In the genomic region with DNA sequence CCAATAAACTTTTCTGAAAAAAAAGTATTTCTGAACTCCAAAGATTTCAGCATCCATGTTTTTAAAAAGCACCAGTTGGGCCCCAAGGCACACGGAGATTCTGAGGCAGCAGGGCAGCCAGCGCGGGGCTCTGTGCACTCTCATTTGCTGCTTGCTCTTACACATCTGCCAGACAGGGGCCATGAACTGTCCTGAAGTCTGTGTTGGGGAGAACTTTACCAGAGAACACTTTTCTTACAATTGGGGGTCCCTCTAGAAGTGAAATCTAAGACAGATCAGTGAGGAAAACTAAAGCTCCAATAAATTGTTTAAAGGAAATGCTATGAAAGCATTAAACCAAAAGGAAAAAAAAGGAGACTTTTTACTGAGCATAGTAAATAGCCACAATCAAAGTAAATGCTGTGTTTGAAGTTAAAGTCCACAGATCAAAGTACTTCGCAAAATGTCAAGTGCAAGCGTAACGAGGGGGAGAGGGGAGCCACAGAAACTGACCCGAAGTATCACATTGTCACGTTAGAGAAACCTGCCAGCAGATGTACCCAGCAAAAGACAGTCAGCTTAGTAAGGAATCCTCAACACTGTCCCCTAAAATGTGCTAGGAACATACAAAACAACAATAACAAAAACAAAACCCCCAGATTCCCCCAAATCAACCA, we compare ENCODE assay signal across 12 cellular contexts. TPM values are rescaled to one million over a fixed set of nuclear protein-coding genes. Genes with fewer than 3 reads are reported as not detected.
DNase-seq lines count a peak whose midpoint lies in the region; TF ChIP-seq lines count a peak whose summit lies in the region.
"Had no signal": no experiment of that assay in that cellular context is flagged by ENCODE, and none has a peak within 500 bp of the region (broad histone marks: within the 10 kb centered on the region; RNA-seq: fewer than 3 reads in every experiment).

No MANE protein-coding gene starts in this region.

- no peaks in the 10 kb centered on the region for H3K9me3 ChIP-seq in PC-9 (ENCODE audit: insufficient read depth, low read depth)
- H3K9me3 ChIP-seq in thyroid gland: no peaks in the 10 kb centered on the region

- TF ChIP-seq POLR2A in thyroid gland (IDR thresholded peaks at IDR 0.05): no peak

- H3K4me3 Mint-ChIP-seq in endothelial cell (ENCODE audit: unreplicated experiment): peak overlapping the region; percentile 65
- H3K4me3 Mint-ChIP-seq: stimulated activated effector memory CD8-positive, alpha-beta T cell treated with anti-CD3 and anti-CD28 coated beads, Interleukin-12 subunit alpha, Interleukin-12 subunit beta, amount 100 ng/mL, for 72 hours had no signal

- H3K4me1 Mint-ChIP-seq in endothelial cell (ENCODE audit: unreplicated experiment): peaks cover 37% of the 10 kb centered on the region
- H3K4me1 Mint-ChIP-seq: stimulated activated effector memory CD8-positive, alpha-beta T cell treated with anti-CD3 and anti-CD28 coated beads, Interleukin-12 subunit alpha, Interleukin-12 subunit beta, amount 100 ng/mL, for 72 hours had no signal

- H3K9me2 ChIP-seq in PC-9 (ENCODE audit: insufficient read depth): no peaks in the 10 kb centered on the region

- H3K9ac ChIP-seq in mesendoderm (ENCODE audit: low read length): no peak overlapping the region

- H3K4me2 ChIP-seq in PC-9: peak overlapping the region; percentile 62; the same call in 1 of the 2 replicates
- peak overlapping the region; percentile 12 for H3K4me2 ChIP-seq in mesendoderm (ENCODE audit: low read length)

- BruUV-seq in PC-9 (replicated peaks; lab: Mats Ljungman, UMichigan): TSS peak; percentile 20

- H2BK120ac ChIP-seq in mesendoderm (ENCODE audit: low read depth, low read length): no peak overlapping the region

- no peaks in the 10 kb centered on the region for H3K9me3 Mint-ChIP-seq in endothelial cell (ENCODE audit: unreplicated experiment)

- H3K27me3 Mint-ChIP-seq in endothelial cell (ENCODE audit: unreplicated experiment): no peaks in the 10 kb centered on the region

- no peak overlapping the region for H2AFZ ChIP-seq in PC-9

- no peak overlapping the region for H3K56ac ChIP-seq in mesendoderm (ENCODE audit: low read length)

- H3K4me3 ChIP-seq in PC-9 (no peak overlapping the region), mesendoderm (ENCODE audit: low read length) (no peak overlapping the region), thyroid gland (replicated peaks in 1 of 3) (peak overlapping the region in 2 of 3 donors; percentile 5 to 7)

- no peaks in the 10 kb centered on the region for H4K20me1 ChIP-seq in PC-9 (ENCODE audit: insufficient read depth)

- no peaks in the 10 kb centered on the region for H3K79me2 ChIP-seq in PC-9 (ENCODE audit: low read depth)
- no peaks in the 10 kb centered on the region for H3K79me2 ChIP-seq in mesendoderm (ENCODE audit: control insufficient read depth, insufficient read depth, low read length)

- POLR2A ChIA-PET in PC-9 (lab: Charles Lee; ENCODE audit: unreplicated experiment): no interaction called here

- no peak overlapping the region for H3K27ac Mint-ChIP-seq in endothelial cell (ENCODE audit: unreplicated experiment)
- H3K27ac Mint-ChIP-seq: stimulated activated effector memory CD8-positive, alpha-beta T cell treated with anti-CD3 and anti-CD28 coated beads, Interleukin-12 subunit alpha, Interleukin-12 subunit beta, amount 100 ng/mL, for 72 hours had no signal

- H3K4me1 ChIP-seq in PC-9 (replicated peaks; ENCODE audit: insufficient read depth): peaks cover 20% of the 10 kb centered on the region
- H3K4me1 ChIP-seq in mesendoderm (ENCODE audit: control insufficient read depth, low read depth, low read length): no peaks in the 10 kb centered on the region
- H3K4me1 ChIP-seq in thyroid gland: peaks cover 45 to 56% of the 10 kb centered on the region in 2 donors

- H3K36me3 Mint-ChIP-seq in endothelial cell (ENCODE audit: low read depth, unreplicated experiment): no peaks in the 10 kb centered on the region
- H3K36me3 Mint-ChIP-seq: stimulated activated effector memory CD8-positive, alpha-beta T cell treated with anti-CD3 and anti-CD28 coated beads, Interleukin-12 subunit alpha, Interleukin-12 subunit beta, amount 100 ng/mL, for 72 hours had no signal

- H3K27me3 ChIP-seq in PC-9 (ENCODE audit: insufficient read depth, low read depth): no peaks in the 10 kb centered on the region
- no peaks in the 10 kb centered on the region for H3K27me3 ChIP-seq in mesendoderm (ENCODE audit: insufficient read depth, low read length, poor library complexity)
- H3K27me3 ChIP-seq in thyroid gland: no peaks in the 10 kb centered on the region

- no CpG with 5 or more reads among the region's 8 CpGs for WGBS in mesendoderm (ENCODE audit: extremely low coverage, insufficient coverage, low lambda C conversion rate)
- 24 to 34% methylated on average over 8 of the region's 8 CpGs for WGBS in thyroid gland, 2 donors

- H2BK15ac ChIP-seq in mesendoderm (replicated peaks; ENCODE audit: low read depth): no peak overlapping the region

- CTCF ChIA-PET in PC-9 (lab: Charles Lee): interaction anchor here (0.6 to 0.7 kb wide), 2 partner anchors 101 to 136 kb away, joined by 3 to 4 read pairs; no protein-coding TSS in a partner anchor

- no peak for DNase-seq in PC-9
- no peak for DNase-seq in endothelial cell (ENCODE audit: low spot score)
- no peak for DNase-seq in mesendoderm
- DNase-seq in thyroid gland: peak in 1 of 2 donors; percentile 32
- no peak for DNase-seq in nucleus accumbens (lab: John Stamatoyannopoulos, UW)
- no peak for DNase-seq in mesenteric fat pad (ENCODE audit: low spot score)
- DNase-seq in AML-193 (lab: John Stamatoyannopoulos, UW): no peak
- no peak for DNase-seq in NK-92 treated with Interleukin-12 subunit alpha and Interleukin-12 subunit beta, amount 100 ng/mL, for 24 hours (lab: John Stamatoyannopoulos, UW)
- DNase-seq: activated effector memory CD4-positive, alpha-beta T cell treated with Interleukin-2 at 50 U/mL for 16 hours; DMS53; NCI-H510A had no signal

- H3K23ac ChIP-seq in mesendoderm (ENCODE audit: low read length): no peak overlapping the region

- no peak overlapping the region for H2BK5ac ChIP-seq in mesendoderm (ENCODE audit: low read length)

- no peak for TF ChIP-seq CTCF in PC-9 (conservative IDR thresholded peaks at IDR 0.05)
- no peak for TF ChIP-seq CTCF in endothelial cell (IDR thresholded peaks at IDR 0.05; ENCODE audit: unreplicated experiment)
- no peak for TF ChIP-seq CTCF in thyroid gland (IDR thresholded peaks at IDR 0.05)

- H3K27ac ChIP-seq in PC-9 (no peak overlapping the region), mesendoderm (ENCODE audit: low read depth, low read length) (no peak overlapping the region), thyroid gland (peak overlapping the region; percentile 90 to 96 (median 94))

- H4K8ac ChIP-seq in mesendoderm (ENCODE audit: low read depth, low read length): no peak overlapping the region

- peaks cover 13% of the 10 kb centered on the region; the same call in 1 of the 2 replicates for H3F3A ChIP-seq in PC-9 (ENCODE audit: insufficient read depth, low read depth)

- no peak overlapping the region for H3K4ac ChIP-seq in mesendoderm (ENCODE audit: low read depth, low read length)

- H3K79me1 ChIP-seq in mesendoderm (ENCODE audit: low read length): no peaks in the 10 kb centered on the region

- no peak overlapping the region for H4K5ac ChIP-seq in mesendoderm (ENCODE audit: low read length)

- no peak overlapping the region for H2AK5ac ChIP-seq in mesendoderm (ENCODE audit: low read length)

- H3K18ac ChIP-seq in mesendoderm (ENCODE audit: low read length): no peak overlapping the region

- intact Hi-C loops in PC-9 (cut with micrococcal nuclease; ENCODE audit: unreplicated experiment): no loop called here
- intact Hi-C loops in thyroid gland (cut with DNase I): no loop called here

- H3K36me3 ChIP-seq in PC-9 (ENCODE audit: low read depth) (no peaks in the 10 kb centered on the region), mesendoderm (ENCODE audit: control insufficient read depth, insufficient read depth, low read length) (no peaks in the 10 kb centered on the region), thyroid gland (no peaks in the 10 kb centered on the region)

RNA-seq across cellular contexts. Expression of a gene that starts 37.8 kb away (rescaled TPM):
- 15.7 and 16.4 TPM in 2 replicates for total RNA-seq in PC-9 (2021)
- 20.0 TPM for total RNA-seq in endothelial cell (ENCODE audit: unreplicated experiment)
- 0.67 TPM for polyA plus RNA-seq in mesendoderm (2013, experiment 1 of 2)
- polyA plus RNA-seq in mesendoderm (2013, experiment 2 of 2): 0.76 TPM
- total RNA-seq in thyroid gland: 100 to 1,000 TPM; 290 to 437 (median 377) TPM
- 17.5 TPM for total RNA-seq in mesenteric fat pad

Comparison
In these comparisons a context has a peak if more than half of its experiments do, and no peak if none do; other contexts are left out.
1. H3K27ac ChIP-seq: peak in thyroid gland (3 of 3); none in PC-9 (single experiment) and mesendoderm (single experiment).
2. H3K4me3 ChIP-seq: peak in thyroid gland (2 of 3); none in PC-9 (single experiment) and mesendoderm (single experiment).
3. RNA of a gene that starts 37.8 kb away (total RNA-seq): 290 to 437 TPM in thyroid gland; 20.0 TPM in endothelial cell (single experiment), 17.5 TPM in mesenteric fat pad (single experiment) and 15.7 to 16.4 TPM in PC-9; every median in the first group is over 10 times any median in the second.